In the genomic region with DNA sequence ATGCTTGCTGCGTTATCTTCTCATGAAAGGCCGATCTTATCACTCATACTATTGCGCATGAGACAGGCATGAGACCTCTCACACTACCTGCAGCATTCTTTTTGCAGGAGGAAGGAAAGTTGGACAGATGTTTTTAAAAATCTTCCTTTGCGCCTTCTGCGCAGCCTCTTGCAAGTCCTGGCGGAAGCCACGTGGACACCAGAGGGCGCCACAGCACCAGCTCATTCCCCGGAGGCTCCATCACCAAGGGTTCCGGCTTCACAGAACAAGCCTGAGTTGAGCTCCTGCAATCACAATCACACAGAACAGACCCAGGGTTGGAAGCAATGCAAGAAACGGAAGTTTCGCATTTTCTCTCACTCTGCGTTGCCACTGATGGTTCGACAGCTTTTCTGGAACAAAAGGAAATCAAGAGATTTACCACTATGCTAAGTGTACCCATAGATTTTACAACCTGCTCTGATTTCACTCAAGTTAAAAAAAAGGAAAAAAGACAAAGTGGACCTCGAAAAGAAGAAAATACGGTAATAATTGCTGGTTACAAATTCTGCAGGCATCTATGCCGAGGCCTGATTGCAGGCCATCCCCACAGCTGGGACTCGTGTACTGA, we compare ENCODE assay signal across 1 cellular context.
A peak's percentile ranks its signal among the peaks of the same experiment; 100 is the strongest.
TF ChIP-seq lines count a peak whose summit lies in the region.

No MANE protein-coding gene starts in this region.

TF ChIP-seq in HEK293, 187 proteins besides CTCF, POLR2A, EP300 and RAD21 (continued from another document):
- no peak for TF ChIP-seq ZNF398 (tag by site-specific recombination; IDR thresholded peaks at IDR 0.05)
- TF ChIP-seq ZSCAN5A (tag by site-specific recombination; IDR thresholded peaks at IDR 0.05), result no peak
- TF ChIP-seq ZNF350 (tag by site-specific recombination; IDR thresholded peaks at IDR 0.05), result no peak
- TF ChIP-seq, protein P1, sequence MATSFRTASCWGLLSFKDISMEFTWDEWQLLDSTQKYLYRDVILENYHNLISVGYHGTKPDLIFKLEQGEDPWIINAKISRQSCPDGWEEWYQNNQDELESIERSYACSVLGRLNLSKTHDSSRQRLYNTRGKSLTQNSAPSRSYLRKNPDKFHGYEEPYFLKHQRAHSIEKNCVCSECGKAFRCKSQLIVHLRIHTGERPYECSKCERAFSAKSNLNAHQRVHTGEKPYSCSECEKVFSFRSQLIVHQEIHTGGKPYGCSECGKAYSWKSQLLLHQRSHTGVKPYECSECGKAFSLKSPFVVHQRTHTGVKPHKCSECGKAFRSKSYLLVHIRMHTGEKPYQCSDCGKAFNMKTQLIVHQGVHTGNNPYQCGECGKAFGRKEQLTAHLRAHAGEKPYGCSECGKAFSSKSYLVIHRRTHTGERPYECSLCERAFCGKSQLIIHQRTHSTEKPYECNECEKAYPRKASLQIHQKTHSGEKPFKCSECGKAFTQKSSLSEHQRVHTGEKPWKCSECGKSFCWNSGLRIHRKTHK (tag by site-specific recombination; IDR thresholded peaks at IDR 0.05), result no peak
- no peak for TF ChIP-seq INSM2 (tag by site-specific recombination; IDR thresholded peaks at IDR 0.05)
- TF ChIP-seq ZNF354C (tag by site-specific recombination; IDR thresholded peaks at IDR 0.05; ENCODE audit: borderline replicate concordance, low read depth), result no peak
- no peak for TF ChIP-seq REPIN1 (tag by site-specific recombination; IDR thresholded peaks at IDR 0.05; ENCODE audit: low read depth)
- no peak for TF ChIP-seq BCL11A (tag by site-specific recombination; IDR thresholded peaks at IDR 0.05; ENCODE audit: low read depth)
- peak; percentile 58; the same call in 1 of the 2 replicates for TF ChIP-seq ZNF561 (tag by site-specific recombination; IDR thresholded peaks at IDR 0.05; ENCODE audit: borderline replicate concordance)
- TF ChIP-seq ZBTB21 (tag by site-specific recombination; IDR thresholded peaks at IDR 0.05), result no peak
- no peak for TF ChIP-seq ZBTB7A (tag by site-specific recombination; IDR thresholded peaks at IDR 0.05; ENCODE audit: low read depth)
- no peak for TF ChIP-seq PATZ1 (tag by site-specific recombination; IDR thresholded peaks at IDR 0.05)
TF ChIP-seq in HEK293: peak in this region for 22.
